ENCODE assay signal across 15 cellular contexts in the genomic region with DNA sequence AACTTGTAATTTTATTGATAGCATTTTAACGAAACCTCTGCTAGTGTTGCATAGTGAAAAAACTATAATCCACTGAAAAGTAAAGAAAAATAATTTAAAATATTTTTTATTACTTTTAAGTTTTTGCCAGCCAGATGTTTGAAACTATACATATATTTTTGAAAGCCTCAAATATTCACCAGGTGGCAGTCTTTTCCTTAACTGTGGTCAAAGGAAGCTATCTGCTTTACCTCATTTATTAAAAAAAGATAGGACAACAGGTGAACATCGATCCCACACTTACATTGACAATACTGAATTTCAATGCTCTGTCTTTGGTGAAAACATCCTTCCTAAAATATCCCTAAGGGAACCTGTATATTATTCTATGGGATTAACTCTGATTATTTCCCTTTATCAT.
DNase-seq lines count a peak whose midpoint lies in the region; ATAC-seq, FAIRE-seq and TF ChIP-seq lines count a peak whose summit lies in the region.
"Had no signal": no experiment of that assay in that cellular context is flagged by ENCODE, and none has a peak within 500 bp of the region (broad histone marks: within the 10 kb centered on the region; RNA-seq: fewer than 3 reads in every experiment).

No MANE protein-coding gene starts in this region.

- no peaks in the 10 kb centered on the region for H3K27me3 ChIP-seq in KMS-11 (ENCODE audit: insufficient read depth, low read depth)
- H3K27me3 ChIP-seq in K562 (ENCODE audit: control insufficient read depth in 2 of 2, insufficient read depth in 2 of 2, low read length in 2 of 2) = no peaks in the 10 kb centered on the region
- no peaks in the 10 kb centered on the region for H3K27me3 ChIP-seq in right lobe of liver
- no peaks in the 10 kb centered on the region for H3K27me3 ChIP-seq in tibial nerve
- H3K27me3 ChIP-seq: heart left ventricle, spleen had no signal

- ATAC-seq in K562 (no peak), right lobe of liver (no peak)
- ATAC-seq: activated naive CD8-positive, alpha-beta T cell treated with anti-CD3 and anti-CD28 coated beads, Interleukin-2, amount 50 U/mL, for 24 hours; heart left ventricle; lower lobe of right lung had no signal

- H3K4me2 ChIP-seq in KMS-11 = no peak overlapping the region
- no peak overlapping the region for H3K4me2 ChIP-seq in K562 (ENCODE audit: insufficient read depth, low read length)

- H3K4me1 ChIP-seq in KMS-11 (ENCODE audit: low read depth, poor library complexity, severe bottlenecking) (no peaks in the 10 kb centered on the region), K562 (replicated peaks in 1 of 2; ENCODE audit: control insufficient read depth in 2 of 2, insufficient read depth in 2 of 2, low read length in 2 of 2) (no peaks in the 10 kb centered on the region), right lobe of liver (no peaks in the 10 kb centered on the region), tibial nerve (no peaks in the 10 kb centered on the region)
- H3K4me1 ChIP-seq: heart left ventricle, lower lobe of right lung, spleen had no signal

- H2AFZ ChIP-seq in KMS-11 (ENCODE audit: low read depth) = no peak overlapping the region
- H2AFZ ChIP-seq in K562 (ENCODE audit: low read depth, low read length) = no peak overlapping the region

- no TSS peak for BruUV-seq in K562 (replicated peaks; lab: Mats Ljungman, UMichigan)

- H3K36me3 ChIP-seq in KMS-11 (ENCODE audit: insufficient read depth) (no peaks in the 10 kb centered on the region), K562 (ENCODE audit: control insufficient read depth, insufficient read depth, low read length) (no peaks in the 10 kb centered on the region), right lobe of liver (no peaks in the 10 kb centered on the region), tibial nerve (no peaks in the 10 kb centered on the region)
- H3K36me3 ChIP-seq: heart left ventricle, lower lobe of right lung, spleen, WERI-Rb-1 had no signal

- FAIRE-seq in K562 (lab: Jason Lieb, UNC) = no peak

- TF ChIP-seq CTCF in KMS-11 (conservative IDR thresholded peaks at IDR 0.05; ENCODE audit: low read depth, low read length) (peak; percentile 19; the same call in 1 of the 2 replicates), K562 (IDR thresholded peaks at IDR 0.05 in 2 of 3, conservative IDR thresholded peaks at IDR 0.05 in 1 of 3; ENCODE audit: insufficient read depth in 2 of 3, low read depth in 1 of 3, low read length in 3 of 3) (peak in 2 of 3 experiments; percentile 22 to 34; a peak in 2 of 6 replicates), right lobe of liver (IDR thresholded peaks at IDR 0.05) (peak in 3 of 4 donors; percentile 21 to 30 (median 26)), tibial nerve (IDR thresholded peaks at IDR 0.05) (peak in 1 of 5 experiments; percentile 15)

- CTCF ChIA-PET in K562 (lab: Yijun Ruan, JAX; ENCODE audit: low intra/inter-chr PET ratio) = interaction anchor here (1.1 kb wide), 1 partner anchor 277 kb away, joined by 4 read pairs; no protein-coding TSS in a partner anchor

- peak; percentile 51 for DNase-seq in DMS53 (lab: John Stamatoyannopoulos, UW)
- peak in 2 of 4 experiments; percentile 3 to 8 for DNase-seq in K562 (ENCODE audit: extremely low read depth in 1 of 4, low spot score in 3 of 4)
- DNase-seq in right lobe of liver = no peak
- no peak for DNase-seq in tibial nerve (ENCODE audit: low spot score in 2 of 2)
- DNase-seq in activated CD4-positive, alpha-beta T cell treated with anti-CD3 and anti-CD28 coated beads for 48 hours = no peak
- DNase-seq in SHP77 treated with DMSO at 0.1 percent for 48 hours (lab: John Stamatoyannopoulos, UW) = no peak
- DNase-seq: activated naive CD8-positive, alpha-beta T cell treated with anti-CD3 and anti-CD28 coated beads, Interleukin-2, amount 50 U/mL, for 24 hours; effector CD4-positive, alpha-beta T cell; heart left ventricle; lower lobe of right lung; MV-4-11; NCI-H510A treated with DMSO at 0.1 percent for 48 hours; spleen; WERI-Rb-1 had no signal

- H3K27ac ChIP-seq in KMS-11 (no peak overlapping the region), K562 (ENCODE audit: extremely low read depth, low read depth, low read length) (no peak overlapping the region), right lobe of liver (no peak overlapping the region), tibial nerve (no peak overlapping the region)
- H3K27ac ChIP-seq: heart left ventricle, lower lobe of right lung, spleen, WERI-Rb-1 had no signal

- TF ChIP-seq RAD21 in K562 (CRISPR knock-in tag; conservative IDR thresholded peaks at IDR 0.05 in 1 of 2, IDR thresholded peaks at IDR 0.05 in 1 of 2) = peak; percentile 28 to 56

- no peaks in the 10 kb centered on the region for H3K79me2 ChIP-seq in KMS-11 (ENCODE audit: insufficient read depth, low read depth)
- H3K79me2 ChIP-seq in K562 (ENCODE audit: control insufficient read depth, insufficient read depth, low read length) = no peaks in the 10 kb centered on the region

- in situ Hi-C loops in K562 (cut with MboI) = no loop called here

- H3K9ac ChIP-seq in KMS-11 (no peak overlapping the region), K562 (ENCODE audit: insufficient read depth in 1 of 2, low read depth in 2 of 2, low read length in 2 of 2) (no peak overlapping the region)

- H4K20me1 ChIP-seq in KMS-11 (ENCODE audit: insufficient read depth) = no peaks in the 10 kb centered on the region
- no peaks in the 10 kb centered on the region for H4K20me1 ChIP-seq in K562 (replicated peaks; ENCODE audit: control insufficient read depth, insufficient read depth, low read length)

- no peak overlapping the region for H3K4me3 ChIP-seq in KMS-11 (IDR thresholded peaks at IDR 0.05; ENCODE audit: insufficient read depth, low read depth, low read length)
- no peak overlapping the region for H3K4me3 ChIP-seq in K562
- H3K4me3 ChIP-seq in right lobe of liver = no peak overlapping the region
- no peak overlapping the region for H3K4me3 ChIP-seq in tibial nerve
- H3K4me3 ChIP-seq: heart left ventricle, lower lobe of right lung, spleen had no signal

- POLR2A ChIA-PET in K562 (lab: Yijun Ruan, JAX) = interaction anchor here (0.6 kb wide), 1 partner anchor 663 kb away, joined by 3 read pairs; the partner anchor contains the start of gene CSNK1A1L

- intact Hi-C loops in K562 (cut with micrococcal nuclease) = loop anchor here (1.0 to 5.0 kb wide), 2 partner anchors 276 to 813 kb away; no protein-coding TSS in a partner anchor
- intact Hi-C loops in right lobe of liver (cut with DNase I) = no loop called here

- no peaks in the 10 kb centered on the region for H3K9me3 ChIP-seq in K562 (replicated peaks; ENCODE audit: control insufficient read depth, insufficient read depth, low read depth, low read length)
- no peaks in the 10 kb centered on the region for H3K9me3 ChIP-seq in right lobe of liver
- no peaks in the 10 kb centered on the region for H3K9me3 ChIP-seq in tibial nerve
- H3K9me3 ChIP-seq: heart left ventricle, lower lobe of right lung, spleen had no signal

- WGBS in K562 (ENCODE audit: insufficient coverage, low coverage, missing lambda C conversion rate) = 0% methylated on average over 2 of the region's 2 CpGs
- WGBS in right lobe of liver (ENCODE audit: insufficient coverage, low coverage, low lambda C conversion rate, missing lambda C conversion rate) = 30% methylated on average over 2 of the region's 2 CpGs
- WGBS in tibial nerve, 2 donors = 67 to 68% methylated on average over 2 of the region's 2 CpGs

- H3K9me1 ChIP-seq in K562 (ENCODE audit: control insufficient read depth, insufficient read depth, low read length) = no peaks in the 10 kb centered on the region

- TF ChIP-seq EP300 in K562 (IDR thresholded peaks at IDR 0.05; ENCODE audit: low read length) (no peak), tibial nerve (IDR thresholded peaks at IDR 0.05) (no peak)

- TF ChIP-seq POLR2A in K562 (conservative IDR thresholded peaks at IDR 0.05) (no peak), right lobe of liver (IDR thresholded peaks at IDR 0.05) (no peak), tibial nerve (IDR thresholded peaks at IDR 0.05) (no peak)

TF ChIP-seq in K562, 482 proteins besides CTCF, POLR2A, EP300 and RAD21:
- TF ChIP-seq ZNF263 (CRISPR knock-in tag; IDR thresholded peaks at IDR 0.05; ENCODE audit: borderline replicate concordance) = no peak
- no peak for TF ChIP-seq FOXA1 (IDR thresholded peaks at IDR 0.05; ENCODE audit: borderline replicate concordance)
TF ChIP-seq in K562: peak in this region for 0.
